1 cellular context compared by ENCODE assay signal in the genomic region with DNA sequence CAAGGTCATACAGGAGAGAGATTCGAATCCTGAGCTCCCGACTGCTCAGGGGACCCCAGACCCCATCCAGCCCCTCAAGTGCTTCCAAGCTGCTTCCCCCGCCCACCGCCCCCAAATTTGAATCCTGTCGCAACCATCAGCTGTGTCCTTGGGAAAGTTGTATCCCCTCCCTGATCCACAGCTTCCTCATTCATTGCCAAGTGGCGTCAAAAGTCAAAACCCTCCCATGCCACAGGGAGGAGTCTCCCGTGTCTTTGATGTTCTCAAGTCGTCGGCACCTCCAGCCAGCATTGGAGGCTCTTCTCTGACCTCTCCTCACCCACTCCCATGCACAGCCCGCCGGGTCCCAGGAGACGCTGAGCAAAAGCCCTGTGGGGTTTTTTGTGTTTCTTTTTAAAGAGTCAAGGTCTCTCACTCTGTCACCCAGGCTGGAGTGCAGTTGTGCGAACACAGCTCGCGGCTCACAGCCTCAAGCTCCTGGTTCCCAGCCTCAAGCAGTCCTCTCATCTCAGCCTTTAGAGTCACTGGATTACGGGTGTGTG.
TF ChIP-seq lines count a peak whose summit lies in the region.

No MANE protein-coding gene starts in this region.

TF ChIP-seq in GM12878, 131 proteins besides CTCF, POLR2A, EP300 and RAD21 (continued from another document and continues in another):
- TF ChIP-seq IRF5 (IDR thresholded peaks at IDR 0.05; ENCODE audit: borderline replicate concordance) (no peak), ZNF687 (IDR thresholded peaks at IDR 0.05) (peak; percentile 73), NR2C2 (IDR thresholded peaks at IDR 0.05; ENCODE audit: borderline replicate concordance, control insufficient read depth, insufficient read length, low read depth) (no peak), ZNF24 (IDR thresholded peaks at IDR 0.05) (no peak), BRCA1 (IDR thresholded peaks at IDR 0.05; ENCODE audit: low read depth, low read length) (no peak), CHD4 (IDR thresholded peaks at IDR 0.05) (no peak), BACH1 (IDR thresholded peaks at IDR 0.05; ENCODE audit: borderline replicate concordance) (no peak), RCOR1 (conservative IDR thresholded peaks at IDR 0.05; ENCODE audit: low read depth, low read length) (no peak; the same call in 1 of the 2 replicates), EZH2 (IDR thresholded peaks at IDR 0.05; ENCODE audit: borderline replicate concordance, control insufficient read depth, low read depth, low read length) (no peak), SREBF2 (IDR thresholded peaks at IDR 0.05; ENCODE audit: low read length) (no peak), KAT2A (conservative IDR thresholded peaks at IDR 0.05; ENCODE audit: control insufficient read depth, low read depth, low read length) (no peak), BHLHE40 (IDR thresholded peaks at IDR 0.05; ENCODE audit: borderline replicate concordance in 1 of 2, low read depth in 2 of 2, low read length in 1 of 2) (peak; percentile 63 to 76; a peak in 3 of 4 replicates), POLR2AphosphoS2 (IDR thresholded peaks at IDR 0.05; ENCODE audit: low read depth, low read length) (0 out of 2 replicates have a peak, but pooled peaks have one; percentile 41), CEBPB (IDR thresholded peaks at IDR 0.05; ENCODE audit: borderline replicate concordance in 1 of 2, low read depth in 2 of 2, low read length in 2 of 2) (no peak), EGR1 (IDR thresholded peaks at IDR 0.05; ENCODE audit: borderline replicate concordance in 1 of 2, low read depth in 2 of 2, low read length in 2 of 2) (no peak), POLR2AphosphoS5 (IDR thresholded peaks at IDR 0.05; ENCODE audit: low read length) (peak; percentile 49; the same call in 1 of the 2 replicates), SREBF1 (IDR thresholded peaks at IDR 0.05; ENCODE audit: low read length) (no peak), SMARCA5 (IDR thresholded peaks at IDR 0.05) (peak; percentile 66; the same call in 1 of the 2 replicates), IRF4 (IDR thresholded peaks at IDR 0.05; ENCODE audit: low read depth, low read length) (no peak), PKNOX1 (IDR thresholded peaks at IDR 0.05) (no peak), JUNB (IDR thresholded peaks at IDR 0.05) (no peak), ZNF384 (IDR thresholded peaks at IDR 0.05; ENCODE audit: borderline replicate concordance, low read depth, low read length) (no peak), RUNX3 (IDR thresholded peaks at IDR 0.05; ENCODE audit: low read length) (peak; percentile 33; the same call in 1 of the 2 replicates), NFIC (IDR thresholded peaks at IDR 0.05; ENCODE audit: low read depth, low read length) (no peak), HSF1 (IDR thresholded peaks at IDR 0.05; ENCODE audit: low read depth, low read length) (no peak), E4F1 (IDR thresholded peaks at IDR 0.05; ENCODE audit: borderline replicate concordance, partially characterized antibody) (no peak), ZZZ3 (IDR thresholded peaks at IDR 0.05; ENCODE audit: control insufficient read depth, insufficient read length, low read depth) (no peak), TCF7 (IDR thresholded peaks at IDR 0.05; ENCODE audit: borderline replicate concordance) (0 out of 2 replicates have a peak, but pooled peaks have one; percentile 62), NFYA (IDR thresholded peaks at IDR 0.05; ENCODE audit: borderline replicate concordance, low read depth, low read length) (no peak), GATAD2B (conservative IDR thresholded peaks at IDR 0.05; ENCODE audit: low read depth) (peak; percentile 100), ESRRA (IDR thresholded peaks at IDR 0.05; ENCODE audit: low read length) (no peak), SUZ12 (IDR thresholded peaks at IDR 0.05; ENCODE audit: unreplicated experiment) (no peak), TCF3 (IDR thresholded peaks at IDR 0.05; ENCODE audit: borderline replicate concordance, insufficient read depth, low read depth, low read length) (no peak), NR2F1 (conservative IDR thresholded peaks at IDR 0.05) (peak; percentile 94)
- TF ChIP-seq, protein P1, sequence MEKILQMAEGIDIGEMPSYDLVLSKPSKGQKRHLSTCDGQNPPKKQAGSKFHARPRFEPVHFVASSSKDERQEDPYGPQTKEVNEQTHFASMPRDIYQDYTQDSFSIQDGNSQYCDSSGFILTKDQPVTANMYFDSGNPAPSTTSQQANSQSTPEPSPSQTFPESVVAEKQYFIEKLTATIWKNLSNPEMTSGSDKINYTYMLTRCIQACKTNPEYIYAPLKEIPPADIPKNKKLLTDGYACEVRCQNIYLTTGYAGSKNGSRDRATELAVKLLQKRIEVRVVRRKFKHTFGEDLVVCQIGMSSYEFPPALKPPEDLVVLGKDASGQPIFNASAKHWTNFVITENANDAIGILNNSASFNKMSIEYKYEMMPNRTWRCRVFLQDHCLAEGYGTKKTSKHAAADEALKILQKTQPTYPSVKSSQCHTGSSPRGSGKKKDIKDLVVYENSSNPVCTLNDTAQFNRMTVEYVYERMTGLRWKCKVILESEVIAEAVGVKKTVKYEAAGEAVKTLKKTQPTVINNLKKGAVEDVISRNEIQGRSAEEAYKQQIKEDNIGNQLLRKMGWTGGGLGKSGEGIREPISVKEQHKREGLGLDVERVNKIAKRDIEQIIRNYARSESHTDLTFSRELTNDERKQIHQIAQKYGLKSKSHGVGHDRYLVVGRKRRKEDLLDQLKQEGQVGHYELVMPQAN (conservative IDR thresholded peaks at IDR 0.05): 0 out of 2 replicates have a peak, but pooled peaks have one; percentile 23
- TF ChIP-seq, protein P2, sequence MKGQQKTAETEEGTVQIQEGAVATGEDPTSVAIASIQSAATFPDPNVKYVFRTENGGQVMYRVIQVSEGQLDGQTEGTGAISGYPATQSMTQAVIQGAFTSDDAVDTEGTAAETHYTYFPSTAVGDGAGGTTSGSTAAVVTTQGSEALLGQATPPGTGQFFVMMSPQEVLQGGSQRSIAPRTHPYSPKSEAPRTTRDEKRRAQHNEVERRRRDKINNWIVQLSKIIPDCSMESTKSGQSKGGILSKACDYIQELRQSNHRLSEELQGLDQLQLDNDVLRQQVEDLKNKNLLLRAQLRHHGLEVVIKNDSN (IDR thresholded peaks at IDR 0.05; ENCODE audit: borderline replicate concordance, extremely low read length, insufficient read depth, low read depth, low read length): no peak
- TF ChIP-seq, protein P3, sequence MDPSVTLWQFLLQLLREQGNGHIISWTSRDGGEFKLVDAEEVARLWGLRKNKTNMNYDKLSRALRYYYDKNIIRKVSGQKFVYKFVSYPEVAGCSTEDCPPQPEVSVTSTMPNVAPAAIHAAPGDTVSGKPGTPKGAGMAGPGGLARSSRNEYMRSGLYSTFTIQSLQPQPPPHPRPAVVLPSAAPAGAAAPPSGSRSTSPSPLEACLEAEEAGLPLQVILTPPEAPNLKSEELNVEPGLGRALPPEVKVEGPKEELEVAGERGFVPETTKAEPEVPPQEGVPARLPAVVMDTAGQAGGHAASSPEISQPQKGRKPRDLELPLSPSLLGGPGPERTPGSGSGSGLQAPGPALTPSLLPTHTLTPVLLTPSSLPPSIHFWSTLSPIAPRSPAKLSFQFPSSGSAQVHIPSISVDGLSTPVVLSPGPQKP (IDR thresholded peaks at IDR 0.05; ENCODE audit: low read depth, low read length): no peak
- TF ChIP-seq, protein P4, sequence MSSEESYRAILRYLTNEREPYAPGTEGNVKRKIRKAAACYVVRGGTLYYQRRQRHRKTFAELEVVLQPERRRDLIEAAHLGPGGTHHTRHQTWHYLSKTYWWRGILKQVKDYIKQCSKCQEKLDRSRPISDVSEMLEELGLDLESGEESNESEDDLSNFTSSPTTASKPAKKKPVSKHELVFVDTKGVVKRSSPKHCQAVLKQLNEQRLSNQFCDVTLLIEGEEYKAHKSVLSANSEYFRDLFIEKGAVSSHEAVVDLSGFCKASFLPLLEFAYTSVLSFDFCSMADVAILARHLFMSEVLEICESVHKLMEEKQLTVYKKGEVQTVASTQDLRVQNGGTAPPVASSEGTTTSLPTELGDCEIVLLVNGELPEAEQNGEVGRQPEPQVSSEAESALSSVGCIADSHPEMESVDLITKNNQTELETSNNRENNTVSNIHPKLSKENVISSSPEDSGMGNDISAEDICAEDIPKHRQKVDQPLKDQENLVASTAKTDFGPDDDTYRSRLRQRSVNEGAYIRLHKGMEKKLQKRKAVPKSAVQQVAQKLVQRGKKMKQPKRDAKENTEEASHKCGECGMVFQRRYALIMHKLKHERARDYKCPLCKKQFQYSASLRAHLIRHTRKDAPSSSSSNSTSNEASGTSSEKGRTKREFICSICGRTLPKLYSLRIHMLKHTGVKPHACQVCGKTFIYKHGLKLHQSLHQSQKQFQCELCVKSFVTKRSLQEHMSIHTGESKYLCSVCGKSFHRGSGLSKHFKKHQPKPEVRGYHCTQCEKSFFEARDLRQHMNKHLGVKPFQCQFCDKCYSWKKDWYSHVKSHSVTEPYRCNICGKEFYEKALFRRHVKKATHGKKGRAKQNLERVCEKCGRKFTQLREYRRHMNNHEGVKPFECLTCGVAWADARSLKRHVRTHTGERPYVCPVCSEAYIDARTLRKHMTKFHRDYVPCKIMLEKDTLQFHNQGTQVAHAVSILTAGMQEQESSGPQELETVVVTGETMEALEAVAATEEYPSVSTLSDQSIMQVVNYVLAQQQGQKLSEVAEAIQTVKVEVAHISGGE (CRISPR knock-in tag; IDR thresholded peaks at IDR 0.05): no peak
